In genomic region chr11:1506981-1507380, GRCh38 we compare ENCODE assay signal across 1 cellular context.
TF ChIP-seq lines count a peak whose summit lies in the region.

No MANE protein-coding gene starts in this region.

TF ChIP-seq in H1, 55 proteins besides CTCF, POLR2A, EP300 and RAD21:
- TF ChIP-seq BACH1 (IDR thresholded peaks at IDR 0.05; ENCODE audit: low read length), result no peak
- no peak for TF ChIP-seq ASH2L (IDR thresholded peaks at IDR 0.05; ENCODE audit: low read length)
- TF ChIP-seq CHD7 (IDR thresholded peaks at IDR 0.05; ENCODE audit: insufficient replicate concordance, low read length), result no peak
- no peak for TF ChIP-seq RXRA (IDR thresholded peaks at IDR 0.05; ENCODE audit: insufficient read depth, low read depth, low read length)
- no peak for TF ChIP-seq EGR1 (IDR thresholded peaks at IDR 0.05; ENCODE audit: borderline replicate concordance, low read depth, low read length)
- TF ChIP-seq RNF2 (IDR thresholded peaks at IDR 0.05; ENCODE audit: borderline replicate concordance, low read depth, low read length, missing control alignments, poor library complexity, severe bottlenecking), result no peak
- no peak for TF ChIP-seq KDM1A (IDR thresholded peaks at IDR 0.05; ENCODE audit: borderline replicate concordance, low read length)
- no peak for TF ChIP-seq GABPA (IDR thresholded peaks at IDR 0.05; ENCODE audit: borderline replicate concordance, insufficient read depth, low read length)
